ENCODE assay signal across 31 cellular contexts in genomic region chr1:180143359-180143758, GRCh38.
"Had no signal": no experiment of that assay in that cellular context is flagged by ENCODE, and none has a peak within 500 bp of the region (broad histone marks: within the 10 kb centered on the region; RNA-seq: fewer than 3 reads in every experiment).

No MANE protein-coding gene starts in this region.

- H3K36me3 Mint-ChIP-seq: activated CD4-positive, alpha-beta memory T cell treated with anti-CD3 and anti-CD28 coated beads for 36 hours; activated naive CD8-positive, alpha-beta T cell treated with anti-CD3 and anti-CD28 coated beads for 36 hours had no signal

- H3K27ac ChIP-seq: adrenal gland, body of pancreas, cardiac muscle cell, colonic mucosa, gastrocnemius medialis, heart left ventricle had no signal

- H3K4me1 ChIP-seq: adrenal gland, body of pancreas, colonic mucosa, gastrocnemius medialis, heart left ventricle had no signal

- ATAC-seq: activated CD4-positive, alpha-beta T cell treated with anti-CD3 and anti-CD28 coated beads for 36 hours; activated CD8-positive, alpha-beta T cell treated with anti-CD3 and anti-CD28 coated beads, Interleukin-2, amount 10 ng/mL, durations not matched to agents 7 days and 5 days; activated naive CD8-positive, alpha-beta T cell treated with anti-CD3 and anti-CD28 coated beads, Interleukin-2, amount 50 U/mL, for 24 hours; activated T-cell treated with anti-CD3 and anti-CD28 coated beads, Interleukin-2, amount 50 U/mL, for 4 hours; activated T-helper 17 cell treated with anti-CD3 and anti-CD28 coated beads, Interleukin-2, amount 50 U/mL, for 72 hours; body of pancreas; esophagus mucosa; gastrocnemius medialis; heart left ventricle had no signal

- H3K27me3 Mint-ChIP-seq: activated CD4-positive, alpha-beta memory T cell treated with anti-CD3 and anti-CD28 coated beads for 36 hours; activated CD4-positive, alpha-beta T cell treated with anti-CD3 and anti-CD28 coated beads for 36 hours; activated naive CD8-positive, alpha-beta T cell treated with anti-CD3 and anti-CD28 coated beads for 36 hours; activated naive CD8-positive, alpha-beta T cell treated with anti-CD3 and anti-CD28 coated beads, Interleukin-2, amount 50 U/mL, for 24 hours had no signal

- H3K9me3 Mint-ChIP-seq: activated CD4-positive, alpha-beta memory T cell treated with anti-CD3 and anti-CD28 coated beads for 36 hours; activated CD4-positive, alpha-beta T cell treated with anti-CD3 and anti-CD28 coated beads, Interleukin-2, amount 10 ng/mL, durations not matched to agents 24 days and 14 days; activated naive CD8-positive, alpha-beta T cell treated with anti-CD3 and anti-CD28 coated beads for 36 hours; activated naive CD8-positive, alpha-beta T cell treated with anti-CD3 and anti-CD28 coated beads, Interleukin-2, amount 50 U/mL, for 24 hours; activated T-cell treated with anti-CD3 and anti-CD28 coated beads, Interleukin-2, amount 50 U/mL, for 4 hours; activated T-helper 17 cell treated with anti-CD3 and anti-CD28 coated beads, Interleukin-2, amount 50 U/mL, for 72 hours had no signal

- DNase-seq: activated CD4-positive, alpha-beta memory T cell treated with anti-CD3 and anti-CD28 coated beads for 36 hours; activated CD4-positive, alpha-beta T cell treated with anti-CD3 and anti-CD28 coated beads for 36 hours; activated CD4-positive, alpha-beta T cell treated with anti-CD3 and anti-CD28 coated beads, Interleukin-2, amount 10 ng/mL, durations not matched to agents 24 days and 14 days; activated CD4-positive, CD25-positive, alpha-beta regulatory T cell; activated CD4-positive, CD25-positive, alpha-beta regulatory T cell treated with anti-CD3 and anti-CD28 coated beads, Interleukin-2, amount 50 U/mL, for 72 hours; activated CD8-positive, alpha-beta memory T cell treated with anti-CD3 and anti-CD28 coated beads, Interleukin-2, amount 50 U/mL, for 48 hours; activated CD8-positive, alpha-beta T cell treated with anti-CD3 and anti-CD28 coated beads, Interleukin-2, amount 10 ng/mL, durations not matched to agents 7 days and 5 days; activated effector memory CD4-positive, alpha-beta T cell treated with Interleukin-2 at 50 U/mL for 16 hours; activated gamma-delta T cell treated with Interleukin-2 at 50 U/mL for 16 hours; activated naive CD4-positive, alpha-beta T cell treated with anti-CD3 and anti-CD28 coated beads, Interleukin-2, amount 50 U/mL, for 16 hours; activated naive CD4-positive, alpha-beta T cell treated with Interleukin-2 at 50 U/mL for 16 hours; activated naive CD8-positive, alpha-beta T cell treated with anti-CD3 and anti-CD28 coated beads for 36 hours; activated naive CD8-positive, alpha-beta T cell treated with anti-CD3 and anti-CD28 coated beads, Interleukin-2, amount 50 U/mL, for 24 hours; activated T-cell treated with anti-CD3 and anti-CD28 coated beads for 4 hours; activated T-cell treated with anti-CD3 and anti-CD28 coated beads, Interleukin-2, amount 50 U/mL, for 4 hours; adrenal gland; amygdala; aorta; body of pancreas; central memory CD4-positive, alpha-beta T cell; cerebellar nuclear complex; colonic mucosa; effector CD8-positive, alpha-beta T cell; foreskin fibroblast; gastrocnemius medialis; glutamatergic neuron; heart left ventricle; T-helper 2 cell had no signal

- H3K9me3 ChIP-seq: adrenal gland, body of pancreas, colonic mucosa, gastrocnemius medialis, heart left ventricle had no signal

- H3K36me3 ChIP-seq: adrenal gland, cardiac muscle cell, colonic mucosa, gastrocnemius medialis, heart left ventricle had no signal

- H3K4me3 ChIP-seq: adrenal gland, body of pancreas, cardiac muscle cell, colonic mucosa, gastrocnemius medialis, heart left ventricle had no signal

- H3K4me3 Mint-ChIP-seq: activated CD4-positive, alpha-beta memory T cell treated with anti-CD3 and anti-CD28 coated beads for 36 hours; activated CD4-positive, alpha-beta T cell treated with anti-CD3 and anti-CD28 coated beads for 36 hours; activated CD4-positive, alpha-beta T cell treated with anti-CD3 and anti-CD28 coated beads, Interleukin-2, amount 10 ng/mL, durations not matched to agents 24 days and 14 days; activated CD8-positive, alpha-beta T cell treated with anti-CD3 and anti-CD28 coated beads, Interleukin-2, amount 10 ng/mL, durations not matched to agents 7 days and 5 days; activated naive CD8-positive, alpha-beta T cell treated with anti-CD3 and anti-CD28 coated beads for 36 hours; activated naive CD8-positive, alpha-beta T cell treated with anti-CD3 and anti-CD28 coated beads, Interleukin-2, amount 50 U/mL, for 24 hours; activated T-cell treated with anti-CD3 and anti-CD28 coated beads, Interleukin-2, amount 50 U/mL, for 4 hours; activated T-helper 17 cell treated with anti-CD3 and anti-CD28 coated beads, Interleukin-2, amount 50 U/mL, for 72 hours had no signal

- H3K27me3 ChIP-seq: adrenal gland, body of pancreas, cardiac muscle cell, colonic mucosa, gastrocnemius medialis, heart left ventricle had no signal

- H3K27ac Mint-ChIP-seq: activated CD4-positive, alpha-beta memory T cell treated with anti-CD3 and anti-CD28 coated beads for 36 hours; activated CD4-positive, alpha-beta T cell treated with anti-CD3 and anti-CD28 coated beads for 36 hours; activated CD4-positive, alpha-beta T cell treated with anti-CD3 and anti-CD28 coated beads, Interleukin-2, amount 10 ng/mL, durations not matched to agents 24 days and 14 days; activated CD8-positive, alpha-beta T cell treated with anti-CD3 and anti-CD28 coated beads, Interleukin-2, amount 10 ng/mL, durations not matched to agents 7 days and 5 days; activated naive CD8-positive, alpha-beta T cell treated with anti-CD3 and anti-CD28 coated beads for 36 hours; activated naive CD8-positive, alpha-beta T cell treated with anti-CD3 and anti-CD28 coated beads, Interleukin-2, amount 50 U/mL, for 24 hours; activated T-helper 17 cell treated with anti-CD3 and anti-CD28 coated beads, Interleukin-2, amount 50 U/mL, for 72 hours had no signal

- H3K4me1 Mint-ChIP-seq: activated CD4-positive, alpha-beta T cell treated with anti-CD3 and anti-CD28 coated beads for 36 hours; activated CD4-positive, alpha-beta T cell treated with anti-CD3 and anti-CD28 coated beads, Interleukin-2, amount 10 ng/mL, durations not matched to agents 24 days and 14 days; activated naive CD8-positive, alpha-beta T cell treated with anti-CD3 and anti-CD28 coated beads for 36 hours; activated naive CD8-positive, alpha-beta T cell treated with anti-CD3 and anti-CD28 coated beads, Interleukin-2, amount 50 U/mL, for 24 hours; activated T-helper 17 cell treated with anti-CD3 and anti-CD28 coated beads, Interleukin-2, amount 50 U/mL, for 72 hours had no signal
